In genomic region chr18:21678897-21679296, GRCh38 we compare ENCODE assay signal across 30 cellular contexts. TPM values are rescaled to one million over a fixed set of nuclear protein-coding genes. Genes with fewer than 3 reads are reported as not detected.
A peak's percentile ranks its signal among the peaks of the same experiment; 100 is the strongest.
DNase-seq lines count a peak whose midpoint lies in the region; ATAC-seq, FAIRE-seq and TF ChIP-seq lines count a peak whose summit lies in the region.
"Had no signal": no experiment of that assay in that cellular context is flagged by ENCODE, and none has a peak within 500 bp of the region (broad histone marks: within the 10 kb centered on the region; RNA-seq: fewer than 3 reads in every experiment).

No MANE protein-coding gene starts in this region.

- H3K4me3 ChIP-seq in PC-9: no peak overlapping the region
- H3K4me3 ChIP-seq: ovary, skin epidermis, thoracic aorta, uterus had no signal

- FAIRE-seq in RCC 7860 (lab: Jason Lieb, UNC): no peak
- FAIRE-seq: GM12892, H54, kidney had no signal

- no peaks in the 10 kb centered on the region for H3K27me3 ChIP-seq in PC-9 (ENCODE audit: insufficient read depth, low read depth)
- H3K27me3 ChIP-seq: ovary, uterus had no signal

- H3K9me3 ChIP-seq in PC-9 (ENCODE audit: insufficient read depth, low read depth): no peaks in the 10 kb centered on the region
- H3K9me3 ChIP-seq: ovary, SK-N-SH, thoracic aorta, uterus had no signal

- H4K20me1 ChIP-seq in PC-9 (ENCODE audit: insufficient read depth): no peaks in the 10 kb centered on the region

- CTCF ChIA-PET in PC-9 (lab: Charles Lee): no interaction called here

- H3F3A ChIP-seq in PC-9 (ENCODE audit: insufficient read depth, low read depth): peaks cover 4% of the 10 kb centered on the region; the same call in 1 of the 2 replicates

- peaks cover 19% of the 10 kb centered on the region for H3K4me1 ChIP-seq in PC-9 (replicated peaks; ENCODE audit: insufficient read depth)
- H3K4me1 ChIP-seq: uterus had no signal

- TF ChIP-seq CTCF in PC-9 (conservative IDR thresholded peaks at IDR 0.05) (no peak), GM20000 (IDR thresholded peaks at IDR 0.05; ENCODE audit: extremely low read depth, missing control alignments) (no peak)

- peak; percentile 3 to 53 for DNase-seq in NOMO-1 (lab: John Stamatoyannopoulos, UW; ENCODE audit: unreplicated experiment in 2 of 2)
- no peak for DNase-seq in NOMO-1 treated with dmso at 0.1 percent for 144 hours (lab: John Stamatoyannopoulos, UW; ENCODE audit: unreplicated experiment)
- DNase-seq in PC-9: no peak
- DNase-seq in epithelial cell of prostate (ENCODE audit: low read depth, low spot score): no peak
- no peak for DNase-seq in RCC 7860 (ENCODE audit: low spot score)
- DNase-seq in medulla oblongata (ENCODE audit: extremely low spot score): no peak
- no peak for DNase-seq in GM20000 (ENCODE audit: low spot score)
- DNase-seq: 8988T; activated CD4-positive, alpha-beta T cell treated with anti-CD3 and anti-CD28 coated beads for 48 hours; activated gamma-delta T cell; activated T-cell treated with anti-CD3 and anti-CD28 coated beads, Interleukin-2, amount 50 U/mL, for 24 hours; CD4-positive, alpha-beta memory T cell; DMS 273 treated with DMSO at 0.1 percent for 48 hours; glutamatergic neuron; kidney; NCI-H2029; NCI-H526; NK-92 treated with Interleukin-12 subunit alpha and Interleukin-12 subunit beta, amount 100 ng/mL, for 24 hours; ovary; retina; RPMI8226; SK-N-SH; T-helper 17 cell; uterus; WERI-Rb-1 had no signal

- no peak overlapping the region for H3K4me2 ChIP-seq in PC-9
- H3K4me2 ChIP-seq: SK-N-SH had no signal

- no peaks in the 10 kb centered on the region for H3K9me2 ChIP-seq in PC-9 (ENCODE audit: insufficient read depth)
- H3K9me2 ChIP-seq: SK-N-SH had no signal

- POLR2A ChIA-PET in PC-9 (lab: Charles Lee; ENCODE audit: unreplicated experiment): no interaction called here

- BruUV-seq in PC-9 (replicated peaks; lab: Mats Ljungman, UMichigan): no TSS peak

- no peak for ATAC-seq in GM18502 (IDR thresholded peaks at IDR 0.05; ENCODE audit: poor library complexity, unreplicated experiment)
- ATAC-seq: T-helper 17 cell had no signal

- no peaks in the 10 kb centered on the region for H3K36me3 ChIP-seq in PC-9 (ENCODE audit: low read depth)
- H3K36me3 ChIP-seq: ovary, thoracic aorta, uterus, WERI-Rb-1 had no signal

- intact Hi-C loops in PC-9 (cut with micrococcal nuclease; ENCODE audit: unreplicated experiment): loop anchor here (10.0 kb wide), 1 partner anchor 66 kb away; the partner anchor contains the start of gene MIB1

- H2AFZ ChIP-seq in PC-9: no peak overlapping the region

- H3K79me2 ChIP-seq in PC-9 (ENCODE audit: low read depth): no peaks in the 10 kb centered on the region

- H3K27ac ChIP-seq in PC-9 (peak overlapping the region; percentile 41), epithelial cell of prostate (peak overlapping the region; percentile 30)
- H3K27ac ChIP-seq: ovary, skin epidermis, thoracic aorta, uterus, WERI-Rb-1 had no signal

RNA-seq across cellular contexts. Expression of gene ABHD3, which starts 25.7 kb away (rescaled TPM):
- 23.4 and 33.7 TPM in 2 replicates for total RNA-seq in PC-9 (2021)

Comparison
In these comparisons a context has a peak if more than half of its experiments do, and no peak if none do; other contexts are left out.
1. DNase-seq: peak in NOMO-1 (2 of 2); none in NOMO-1 treated with dmso at 0.1 percent for 144 hours (single experiment), PC-9 (0 of 2), epithelial cell of prostate (single experiment), RCC 7860 (single experiment), medulla oblongata (single experiment) and GM20000 (single experiment).